11 cellular contexts compared by ENCODE assay signal in the genomic region with DNA sequence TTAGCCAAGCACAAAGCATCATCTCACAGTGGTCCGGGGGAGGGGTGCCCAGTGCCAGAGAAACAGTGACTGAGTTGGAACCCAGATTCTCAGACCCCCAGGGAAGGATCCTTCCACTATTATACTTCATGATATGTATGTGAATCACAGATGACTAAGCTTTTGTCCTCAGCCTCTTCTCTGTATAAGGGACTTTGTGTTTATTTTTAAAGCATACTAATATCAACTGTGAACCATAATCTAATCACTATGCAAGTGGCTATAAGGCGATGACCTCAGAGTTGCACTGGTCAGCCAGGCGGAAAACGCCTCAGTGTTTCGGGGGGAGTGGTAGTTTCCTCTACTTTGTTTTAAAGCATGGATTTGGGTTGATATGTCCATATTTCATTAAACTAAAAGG.
DNase-seq lines count a peak whose midpoint lies in the region; ATAC-seq, FAIRE-seq and TF ChIP-seq lines count a peak whose summit lies in the region.
"Had no signal": no experiment of that assay in that cellular context is flagged by ENCODE, and none has a peak within 500 bp of the region (broad histone marks: within the 10 kb centered on the region; RNA-seq: fewer than 3 reads in every experiment).

No MANE protein-coding gene starts in this region.

- peaks cover 26% of the 10 kb centered on the region for H3K4me1 ChIP-seq in mesodermal cell (ENCODE audit: control insufficient read depth, insufficient read depth, low read length, poor library complexity, severe bottlenecking)
- no peaks in the 10 kb centered on the region for H3K4me1 ChIP-seq in kidney (ENCODE audit: control insufficient read depth in 1 of 2, insufficient read depth in 1 of 2, low read depth in 1 of 2, low read length in 2 of 2)

- TF ChIP-seq POLR2A in GM12891 (IDR thresholded peaks at IDR 0.05; ENCODE audit: low read depth, low read length), result no peak

- DNase-seq in AG09319 (ENCODE audit: extremely low read depth, low read depth), result peak; percentile 11
- peak; percentile 41 for DNase-seq in NCI-H226
- DNase-seq in dermis blood vessel endothelial cell, result peak; percentile 60
- no peak for DNase-seq in kidney
- no peak for DNase-seq in NCI-H345 treated with DMSO at 0.1 percent for 48 hours (lab: John Stamatoyannopoulos, UW; ENCODE audit: unreplicated experiment)
- DNase-seq in GM12891 (ENCODE audit: insufficient read length, low spot score), result no peak
- DNase-seq: activated CD8-positive, alpha-beta T cell treated with anti-CD3 and anti-CD28 coated beads for 36 hours; CD4-positive, alpha-beta memory T cell; NCI-H1092 had no signal

- TF ChIP-seq CTCF in AG09319 (IDR thresholded peaks at IDR 0.05; ENCODE audit: low read depth, low read length) (no peak), kidney (IDR thresholded peaks at IDR 0.05; ENCODE audit: borderline replicate concordance, extremely low read depth, insufficient read depth) (no peak)

- no peak overlapping the region for H3K4me3 ChIP-seq in mesodermal cell (ENCODE audit: extremely low read depth, insufficient read depth, low read length, poor library complexity, severe bottlenecking)
- no peak overlapping the region for H3K4me3 ChIP-seq in kidney (ENCODE audit: low read length in 2 of 2)

- no peak overlapping the region for H3K9ac ChIP-seq in kidney (ENCODE audit: low read length in 2 of 2)

- FAIRE-seq in kidney (lab: Jason Lieb, UNC) (no peak), GM12891 (lab: Jason Lieb, UNC) (no peak)

- H3K36me3 ChIP-seq in mesodermal cell (ENCODE audit: control insufficient read depth, insufficient read depth, low read length) (no peaks in the 10 kb centered on the region), kidney (ENCODE audit: control insufficient read depth in 1 of 2, insufficient read depth in 2 of 2, low read length in 2 of 2) (no peaks in the 10 kb centered on the region)

- no peaks in the 10 kb centered on the region for H3K9me3 ChIP-seq in mesodermal cell (ENCODE audit: control insufficient read depth, low read length)
- H3K9me3 ChIP-seq in kidney (ENCODE audit: control insufficient read depth in 1 of 2, low read length in 2 of 2), result no peaks in the 10 kb centered on the region

- no peak for ATAC-seq in GM19452 (IDR thresholded peaks at IDR 0.05; ENCODE audit: unreplicated experiment)
- ATAC-seq: activated CD8-positive, alpha-beta T cell treated with anti-CD3 and anti-CD28 coated beads for 36 hours had no signal

- intact Hi-C loops in kidney (cut with DNase I), result no loop called here

- no CpG with 5 or more reads among the region's 5 CpGs for WGBS in mesodermal cell (ENCODE audit: insufficient coverage in 2 of 2), 2 experiments

- H3K27ac ChIP-seq in mesodermal cell (ENCODE audit: low read depth, low read length, severe bottlenecking), result peak overlapping the region; percentile 78
- H3K27ac ChIP-seq in kidney (ENCODE audit: low read depth in 2 of 2, low read length in 2 of 2), result no peak overlapping the region

TF ChIP-seq in GM12891, 5 proteins besides CTCF, POLR2A, EP300 and RAD21:
- no peak for TF ChIP-seq POU2F2 (IDR thresholded peaks at IDR 0.05; ENCODE audit: low read depth, low read length)
- no peak for TF ChIP-seq TAF1 (IDR thresholded peaks at IDR 0.05; ENCODE audit: low read depth, low read length)
- TF ChIP-seq SPI1 (IDR thresholded peaks at IDR 0.05; ENCODE audit: low read depth, low read length), result no peak
- TF ChIP-seq POLR2AphosphoS5 (IDR thresholded peaks at IDR 0.05; ENCODE audit: low read depth, low read length), result no peak
- no peak for TF ChIP-seq PAX5 (IDR thresholded peaks at IDR 0.05; ENCODE audit: insufficient read depth, low read length, severe bottlenecking)

Comparison
In these comparisons a context has a peak if more than half of its experiments do, and no peak if none do; other contexts are left out.
1. DNase-seq: peak in AG09319 (single experiment), NCI-H226 (single experiment) and dermis blood vessel endothelial cell (single experiment); none in kidney (single experiment), NCI-H345 treated with DMSO at 0.1 percent for 48 hours (single experiment) and GM12891 (single experiment).